ENCODE assay signal across 19 cellular contexts in the genomic region with DNA sequence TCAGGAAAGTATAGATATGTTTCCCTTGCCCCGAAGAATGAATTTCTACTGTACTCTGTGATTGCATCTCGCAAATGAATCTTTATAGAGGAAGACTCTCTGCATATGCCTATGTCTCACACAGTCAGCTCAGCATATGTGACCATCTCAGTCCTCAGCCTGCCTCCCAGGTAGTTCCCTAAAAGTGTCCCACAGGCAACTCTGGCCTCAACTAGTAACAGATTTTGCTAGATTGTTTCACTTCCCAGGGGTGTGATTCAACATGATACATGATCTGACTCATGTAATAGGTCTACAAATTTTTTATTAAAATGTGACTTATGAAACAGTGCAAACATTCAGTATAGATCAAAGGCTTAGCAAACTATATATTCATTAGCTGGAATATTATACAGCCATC.
A peak's percentile ranks its signal among the peaks of the same experiment; 100 is the strongest.
DNase-seq lines count a peak whose midpoint lies in the region; ATAC-seq, FAIRE-seq and TF ChIP-seq lines count a peak whose summit lies in the region.
"Had no signal": no experiment of that assay in that cellular context is flagged by ENCODE, and none has a peak within 500 bp of the region (broad histone marks: within the 10 kb centered on the region; RNA-seq: fewer than 3 reads in every experiment).

No MANE protein-coding gene starts in this region.

- H4K20me1 ChIP-seq in GM12878 (ENCODE audit: control insufficient read depth, insufficient read depth), result no peaks in the 10 kb centered on the region

- in situ Hi-C loops in KBM-7 (cut with MboI; ENCODE audit: low pct_unique_long_range_greater_than_20kb, low sequenced_read_pairs) (no loop called here), GM12878 (cut with MboI) (no loop called here)

- no peak overlapping the region for H3K4me2 ChIP-seq in GM12878 (ENCODE audit: control insufficient read depth, insufficient read depth)
- H3K4me2 ChIP-seq: A549, hepatocyte had no signal

- SMC1A ChIA-PET in GM12878 (lab: Charles Lee; ENCODE audit: uncharacterized antibody, unreplicated experiment), result interaction anchor here (0.8 to 2.2 kb wide), 7 partner anchors 13 to 187 kb away, joined by 3 to 7 read pairs (median 3); no protein-coding TSS in a partner anchor

- FAIRE-seq in GM12878 (lab: Jason Lieb, UNC), result no peak
- FAIRE-seq: A549, HTR-8/SVneo had no signal

- no peak overlapping the region for H3K9ac ChIP-seq in GM12878 (ENCODE audit: control insufficient read depth, insufficient read depth, low read length)

- ATAC-seq in right cardiac atrium (peak; percentile 23 to 50), Right ventricle myocardium inferior (no peak), GM12878 (peak; percentile 57), upper lobe of right lung (peak; percentile 90)
- ATAC-seq: A549 had no signal

- POLR2A ChIA-PET in GM12878 (lab: Charles Lee), result interaction anchor here (0.9 kb wide), 1 partner anchor 185 kb away, joined by 3 read pairs; no protein-coding TSS in a partner anchor

- RAD21 ChIA-PET in GM12878 (lab: Charles Lee; ENCODE audit: unreplicated experiment), result interaction anchor here (1.4 to 2.2 kb wide), 3 partner anchors 81 to 188 kb away, joined by 4 to 6 read pairs (median 4); no protein-coding TSS in a partner anchor

- H3K27ac ChIP-seq in right cardiac atrium (ENCODE audit: low read length), result no peak overlapping the region
- H3K27ac ChIP-seq in GM12878 (ENCODE audit: control insufficient read depth, insufficient read depth), result no peak overlapping the region
- no peak overlapping the region for H3K27ac ChIP-seq in upper lobe of right lung
- H3K27ac ChIP-seq: A549 had no signal

- H3K79me2 ChIP-seq in GM12878 (ENCODE audit: control insufficient read depth, insufficient read depth, low read length), result no peaks in the 10 kb centered on the region
- H3K79me2 ChIP-seq: hepatocyte had no signal

- peak in 2 of 3 donors; percentile 12 to 49 for DNase-seq in right cardiac atrium
- no peak for DNase-seq in Right ventricle myocardium inferior (ENCODE audit: missing footprints)
- DNase-seq in KBM-7, result peak; percentile 21
- no peak for DNase-seq in GM12878 (ENCODE audit: low read depth, low spot score)
- peak; percentile 57 for DNase-seq in upper lobe of right lung
- DNase-seq in NCI-H510A (lab: John Stamatoyannopoulos, UW), result no peak
- DNase-seq in NCI-H524 (lab: John Stamatoyannopoulos, UW), result no peak
- DNase-seq in NCI-H128 (lab: John Stamatoyannopoulos, UW; ENCODE audit: unreplicated experiment), result no peak
- DNase-seq: activated naive CD8-positive, alpha-beta T cell treated with anti-CD3 and anti-CD28 coated beads for 36 hours; activated T-cell treated with anti-CD3 and anti-CD28 coated beads, Interleukin-2, amount 50 U/mL, for 1 hour; CD4-positive, alpha-beta memory T cell; kidney glomerular epithelial cell; MG63; NK-92 treated with Interleukin-12 subunit alpha and Interleukin-12 subunit beta, amount 100 ng/mL, for 24 hours; stimulated activated CD4-positive, alpha-beta T cell treated with anti-CD3 and anti-CD28 coated beads, Interleukin-4, amount 100 ng/mL, for 4 hours; T-helper 9 cell had no signal

- intact Hi-C loops in right cardiac atrium (cut with DNase I) (no loop called here), Right ventricle myocardium inferior (cut with DNase I) (no loop called here), GM12878 (cut with micrococcal nuclease; ENCODE audit: unreplicated experiment) (no loop called here), upper lobe of right lung (cut with DNase I) (no loop called here)

- no peak for TF ChIP-seq RAD21 in GM12878 (IDR thresholded peaks at IDR 0.05; ENCODE audit: insufficient read depth, low read depth, low read length)

- no peak for TF ChIP-seq EP300 in GM12878 (IDR thresholded peaks at IDR 0.05; ENCODE audit: borderline replicate concordance in 1 of 2, control insufficient read depth in 1 of 2, low read depth in 2 of 2, low read length in 2 of 2)

- H3K4me1 ChIP-seq in right cardiac atrium (ENCODE audit: control insufficient read depth, insufficient read depth, low read length) (no peaks in the 10 kb centered on the region), GM12878 (ENCODE audit: control insufficient read depth, insufficient read depth, low read length) (no peaks in the 10 kb centered on the region), upper lobe of right lung (no peaks in the 10 kb centered on the region)
- H3K4me1 ChIP-seq: A549 had no signal

- H3K9me3 ChIP-seq in right cardiac atrium (ENCODE audit: control insufficient read depth, low read length) (no peaks in the 10 kb centered on the region), GM12878 (replicated peaks; ENCODE audit: control insufficient read depth, insufficient read depth, low read length) (no peaks in the 10 kb centered on the region; the same call in 2 of the 3 replicates), upper lobe of right lung (no peaks in the 10 kb centered on the region)
- H3K9me3 ChIP-seq: MG63 had no signal

- TF ChIP-seq POLR2A in GM12878 (IDR thresholded peaks at IDR 0.05; ENCODE audit: low read depth, low read length), result no peak

- H3K36me3 ChIP-seq in GM12878 (ENCODE audit: control insufficient read depth in 2 of 2, insufficient read depth in 2 of 2, low read length in 1 of 2), result no peaks in the 10 kb centered on the region
- no peaks in the 10 kb centered on the region for H3K36me3 ChIP-seq in upper lobe of right lung
- H3K36me3 ChIP-seq: MG63 had no signal

- TF ChIP-seq CTCF in GM12878 (IDR thresholded peaks at IDR 0.05 in 2 of 3, conservative IDR thresholded peaks at IDR 0.05 in 1 of 3; ENCODE audit: control insufficient read depth in 2 of 3, extremely low read depth in 1 of 3, insufficient read depth in 1 of 3, low read depth in 3 of 3, low read length in 3 of 3) (no peak), upper lobe of right lung (IDR thresholded peaks at IDR 0.05) (no peak)

- H3K4me3 ChIP-seq in right cardiac atrium (ENCODE audit: low read length) (no peak overlapping the region), GM12878 (no peak overlapping the region), upper lobe of right lung (no peak overlapping the region)
- H3K4me3 ChIP-seq: A549, hepatocyte, MG63 had no signal

- 83% methylated on average over 2 of the region's 2 CpGs for WGBS in right cardiac atrium
- WGBS in GM12878 (ENCODE audit: insufficient coverage, insufficient replicate concordance, low lambda C conversion rate, missing lambda C conversion rate), result 0% methylated on average over 2 of the region's 2 CpGs

- H3K27me3 ChIP-seq in right cardiac atrium (ENCODE audit: control insufficient read depth, insufficient read depth) (no peaks in the 10 kb centered on the region), GM12878 (replicated peaks in 1 of 2; ENCODE audit: control insufficient read depth in 2 of 2, insufficient read depth in 2 of 2, low read length in 1 of 2) (no peaks in the 10 kb centered on the region), upper lobe of right lung (no peaks in the 10 kb centered on the region)
- H3K27me3 ChIP-seq: hepatocyte, MG63 had no signal

- no peak overlapping the region for H2AFZ ChIP-seq in GM12878 (ENCODE audit: control insufficient read depth, low read depth, low read length)
- H2AFZ ChIP-seq: hepatocyte had no signal

- no TSS peak for BruUV-seq in GM12878 (replicated peaks; lab: Mats Ljungman, UMichigan)

- CTCF ChIA-PET in GM12878 (lab: Yijun Ruan, JAX), result interaction anchor here (0.6 to 2.0 kb wide), 6 partner anchors 11 to 294 kb away, joined by 3 to 5 read pairs (median 3); no protein-coding TSS in a partner anchor

TF ChIP-seq in GM12878, 131 proteins besides CTCF, POLR2A, EP300 and RAD21:
- TF ChIP-seq CHD1 (IDR thresholded peaks at IDR 0.05; ENCODE audit: low read depth, low read length), result no peak
- TF ChIP-seq ZNF274 (IDR thresholded peaks at IDR 0.05; ENCODE audit: insufficient read depth, insufficient read length), result no peak
TF ChIP-seq in GM12878: peak in this region for 0.

Comparison
In these comparisons a context has a peak if more than half of its experiments do, and no peak if none do; other contexts are left out.
1. DNase-seq: peak in right cardiac atrium (2 of 3), KBM-7 (single experiment) and upper lobe of right lung (single experiment); none in Right ventricle myocardium inferior (single experiment), GM12878 (single experiment), NCI-H510A (single experiment), NCI-H524 (0 of 2) and NCI-H128 (single experiment).